ENCODE assay signal across 1 cellular context in genomic region chr1:202063093-202063492, GRCh38.
TF ChIP-seq lines count a peak whose summit lies in the region.

No MANE protein-coding gene starts in this region.

TF ChIP-seq in H1, 55 proteins besides CTCF, POLR2A, EP300 and RAD21:
- TF ChIP-seq RFX5 (IDR thresholded peaks at IDR 0.05; ENCODE audit: borderline replicate concordance, low read depth, low read length) (peak; percentile 58; the same call in 1 of the 2 replicates), ASH2L (IDR thresholded peaks at IDR 0.05; ENCODE audit: low read length) (no peak), CTBP2 (IDR thresholded peaks at IDR 0.05; ENCODE audit: borderline replicate concordance, insufficient read depth, insufficient read length, low read length) (no peak), JUND (IDR thresholded peaks at IDR 0.05; ENCODE audit: low read length) (0 out of 2 replicates have a peak, but pooled peaks have one; percentile 60), HDAC2 (IDR thresholded peaks at IDR 0.05; ENCODE audit: borderline replicate concordance in 1 of 2, low read depth in 2 of 2, low read length in 2 of 2) (no peak), BACH1 (IDR thresholded peaks at IDR 0.05; ENCODE audit: low read length) (peak; percentile 67; the same call in 1 of the 2 replicates), MAFK (IDR thresholded peaks at IDR 0.05; ENCODE audit: low read depth, low read length) (peak; percentile 71; the same call in 1 of the 2 replicates), E2F6 (IDR thresholded peaks at IDR 0.05) (no peak), POU5F1 (IDR thresholded peaks at IDR 0.05; ENCODE audit: low read depth, low read length) (no peak), CREB1 (IDR thresholded peaks at IDR 0.05) (peak; percentile 42), TEAD4 (IDR thresholded peaks at IDR 0.05; ENCODE audit: low read depth, low read length) (no peak), TAF1 (IDR thresholded peaks at IDR 0.05; ENCODE audit: low read depth, low read length) (0 out of 2 replicates have a peak, but pooled peaks have one; percentile 21), RBBP5 (IDR thresholded peaks at IDR 0.05; ENCODE audit: borderline replicate concordance, low read depth, low read length) (no peak), KDM5A (IDR thresholded peaks at IDR 0.05; ENCODE audit: low read length) (no peak), BRCA1 (IDR thresholded peaks at IDR 0.05; ENCODE audit: low read depth, low read length) (no peak), SP2 (IDR thresholded peaks at IDR 0.05; ENCODE audit: low read length) (no peak), YY1 (IDR thresholded peaks at IDR 0.05; ENCODE audit: low read depth, low read length) (no peak), CEBPB (IDR thresholded peaks at IDR 0.05; ENCODE audit: low read depth, low read length) (no peak)
